ENCODE assay signal across 8 cellular contexts in genomic region chr13:48731957-48732569, GRCh38.
DNase-seq lines count a peak whose midpoint lies in the region; ATAC-seq and TF ChIP-seq lines count a peak whose summit lies in the region.

No MANE protein-coding gene starts in this region.

- intact Hi-C loops in gastrocnemius medialis (cut with DNase I; ENCODE audit: low total_unique reads) = no loop called here

- in situ Hi-C loops in gastrocnemius medialis (cut with MboI; ENCODE audit: low sequenced_read_pairs in 4 of 4) = no loop called here

- TF ChIP-seq CTCF in AG04449 (IDR thresholded peaks at IDR 0.05; ENCODE audit: insufficient read depth, low read length, missing control alignments) = peak; percentile 56
- TF ChIP-seq CTCF in fibroblast of villous mesenchyme (IDR thresholded peaks at IDR 0.05; ENCODE audit: insufficient read depth, low read depth, low read length) = peak; percentile 70
- peak in 3 of 5 experiments; percentile 11 to 49 (median 34) for TF ChIP-seq CTCF in gastrocnemius medialis (IDR thresholded peaks at IDR 0.05 in 4 of 5, conservative IDR thresholded peaks at IDR 0.05 in 1 of 5)

- CTCF ChIA-PET in AG04449 (lab: Yijun Ruan, JAX) = interaction anchor here (1.0 to 2.4 kb wide), 5 partner anchors 11 to 135 kb away, joined by 3 to 11 read pairs (median 5); no protein-coding TSS in a partner anchor

- TF ChIP-seq POLR2A in gastrocnemius medialis (IDR thresholded peaks at IDR 0.05) = no peak

- POLR2A ChIA-PET in AG04449 (lab: Yijun Ruan, JAX) = no interaction called here

- H3K27me3 ChIP-seq in gastrocnemius medialis = no peaks in the 10 kb centered on the region

- H3K4me3 ChIP-seq in AG04449 (ENCODE audit: low read depth, low read length) = no peak overlapping the region
- H3K4me3 ChIP-seq in fibroblast of villous mesenchyme (ENCODE audit: low read depth, low read length) = no peak overlapping the region
- no peak overlapping the region for H3K4me3 ChIP-seq in gastrocnemius medialis

- H3K27ac ChIP-seq in gastrocnemius medialis = no peak overlapping the region

- no peaks in the 10 kb centered on the region for H3K9me3 ChIP-seq in gastrocnemius medialis

- H3K4me1 ChIP-seq in gastrocnemius medialis = no peaks in the 10 kb centered on the region

- ATAC-seq in GM19452 (IDR thresholded peaks at IDR 0.05; ENCODE audit: unreplicated experiment) = peak; percentile 67
- no peak for ATAC-seq in gastrocnemius medialis

- no peaks in the 10 kb centered on the region for H3K36me3 ChIP-seq in gastrocnemius medialis

- DNase-seq in AG04449 (ENCODE audit: low read depth, low spot score) = no peak
- peak; percentile 44 for DNase-seq in MV-4-11 (lab: John Stamatoyannopoulos, UW)
- DNase-seq in activated T-cell treated with anti-CD3 and anti-CD28 coated beads for 48 hours (ENCODE audit: low read depth) = peak; percentile 53
- peak; percentile 42 for DNase-seq in fibroblast of villous mesenchyme (ENCODE audit: low read depth)
- no peak for DNase-seq in gastrocnemius medialis
- DNase-seq in NCI-H1048 (lab: John Stamatoyannopoulos, UW) = no peak
- no peak for DNase-seq in NCI-H2227 (lab: John Stamatoyannopoulos, UW; ENCODE audit: unreplicated experiment)

Comparison
In these comparisons a context has a peak if more than half of its experiments do, and no peak if none do; other contexts are left out.
1. DNase-seq: peak in MV-4-11 (single experiment), activated T-cell treated with anti-CD3 and anti-CD28 coated beads for 48 hours (single experiment) and fibroblast of villous mesenchyme (single experiment); none in AG04449 (single experiment), gastrocnemius medialis (0 of 2), NCI-H1048 (single experiment) and NCI-H2227 (single experiment).
2. Peak in every context shown above with its lines, with median percentiles within 50 percentile points of each other: CTCF ChIP-seq.